25 cellular contexts compared by ENCODE assay signal in the genomic region with DNA sequence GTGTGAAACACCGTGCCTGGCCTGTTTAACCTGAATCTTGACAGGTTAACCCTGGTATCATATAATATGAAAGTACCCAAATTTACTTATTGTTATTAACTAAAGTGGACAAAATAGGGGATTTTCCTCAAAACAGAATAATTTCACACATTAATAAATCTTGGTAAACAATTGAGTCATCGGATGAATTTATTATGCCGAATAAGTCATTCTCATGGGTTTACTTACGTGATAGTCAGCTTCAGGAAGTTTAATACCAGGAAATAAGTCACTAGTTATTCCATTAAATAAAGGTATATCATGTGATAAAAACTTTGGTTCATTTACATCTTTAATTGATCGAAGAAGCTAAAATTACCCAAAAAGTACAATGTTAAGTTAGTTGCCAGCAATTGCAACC.
"Had no signal": no experiment of that assay in that cellular context is flagged by ENCODE, and none has a peak within 500 bp of the region (broad histone marks: within the 10 kb centered on the region; RNA-seq: fewer than 3 reads in every experiment).

No MANE protein-coding gene starts in this region.

- H3K4me1 ChIP-seq: Peyer's patch, SJCRH30 had no signal

- DNase-seq: IMR-90, Karpas-422, KG1, MG63, NCI-H1092, NCI-H1105 treated with DMSO at 0.1 percent for 48 hours, NCI-H1417 treated with DMSO at 0.1 percent for 48 hours, NCI-H146, NCI-H1694 treated with DMSO at 0.1 percent for 48 hours, NCI-H1930, NCI-H2081, NCI-H2171, NCI-H226, NCI-H446, NCI-H510A, NCI-H524 treated with DMSO at 0.1 percent for 48 hours, NCI-H69, NCI-H774, PC-9, Peyer's patch, SHP77 treated with DMSO at 0.1 percent for 48 hours, SJCRH30 had no signal

- H3K27me3 ChIP-seq: MG63, Peyer's patch, SJCRH30 had no signal

- FAIRE-seq: HepG2 had no signal

- H3K9me3 ChIP-seq: MG63, Peyer's patch, SJCRH30 had no signal

- ATAC-seq: HepG2, Right ventricle myocardium inferior, SK-N-SH treated with all-trans-retinoic acid at 6 μM for 48 hours had no signal

- H3K27ac ChIP-seq: PC-9, SJCRH30 had no signal

- H3K36me3 ChIP-seq: MG63, Peyer's patch, SJCRH30 had no signal

- H3K4me3 ChIP-seq: MG63, PC-9, Peyer's patch, SJCRH30 had no signal
